Comparison of ENCODE assay signal across 11 cellular contexts in genomic region chr7:351681-352480, GRCh38.
DNase-seq lines count a peak whose midpoint lies in the region; ATAC-seq and TF ChIP-seq lines count a peak whose summit lies in the region.
"Had no signal": no experiment of that assay in that cellular context is flagged by ENCODE, and none has a peak within 500 bp of the region (broad histone marks: within the 10 kb centered on the region; RNA-seq: fewer than 3 reads in every experiment).

No MANE protein-coding gene starts in this region.

- no peak overlapping the region for H3K27ac Mint-ChIP-seq in CD14-positive monocyte
- H3K27ac Mint-ChIP-seq in activated CD4-positive, alpha-beta T cell treated with anti-CD3 and anti-CD28 coated beads for 36 hours = no peak overlapping the region
- H3K27ac Mint-ChIP-seq in activated naive CD4-positive, alpha-beta T cell treated with anti-CD3 and anti-CD28 coated beads for 36 hours = no peak overlapping the region

- peaks cover 0 to 12% (median 2%) of the 10 kb centered on the region in 7 donors for H3K9me3 Mint-ChIP-seq in CD14-positive monocyte
- peaks cover 2% of the 10 kb centered on the region for H3K9me3 Mint-ChIP-seq in activated CD4-positive, alpha-beta T cell treated with anti-CD3 and anti-CD28 coated beads for 36 hours (ENCODE audit: low read depth)
- peaks cover 3% of the 10 kb centered on the region for H3K9me3 Mint-ChIP-seq in activated naive CD4-positive, alpha-beta T cell treated with anti-CD3 and anti-CD28 coated beads for 36 hours

- intact Hi-C loops in CD14-positive monocyte (cut with micrococcal nuclease) = no loop called here
- intact Hi-C loops in activated CD4-positive, alpha-beta T cell treated with anti-CD3 and anti-CD28 coated beads for 36 hours (cut with DNase I, micrococcal nuclease) = loop anchor here in 1 of 2 experiments (1.0 kb wide), 2 partner anchors 10 to 233 kb away; no protein-coding TSS in a partner anchor
- intact Hi-C loops in activated naive CD4-positive, alpha-beta T cell treated with anti-CD3 and anti-CD28 coated beads for 36 hours (cut with micrococcal nuclease) = loop anchor here (1.0 to 5.0 kb wide), 2 partner anchors 8 to 265 kb away; no protein-coding TSS in a partner anchor
- intact Hi-C loops in esophagus muscularis mucosa (cut with DNase I) = no loop called here

- CTCF ChIA-PET in activated CD4-positive, alpha-beta T cell treated with anti-CD3 and anti-CD28 coated beads for 36 hours (lab: Charles Lee) = interaction anchor here (0.6 kb wide), 1 partner anchor 220 kb away, joined by 4 read pairs; no protein-coding TSS in a partner anchor
- CTCF ChIA-PET in activated naive CD4-positive, alpha-beta T cell treated with anti-CD3 and anti-CD28 coated beads for 36 hours (lab: Charles Lee) = no interaction called here

- peak; percentile 71 for ATAC-seq in activated CD4-positive, alpha-beta T cell treated with anti-CD3 and anti-CD28 coated beads for 36 hours
- ATAC-seq in HG02970 (IDR thresholded peaks at IDR 0.05; ENCODE audit: low FRiP score, unreplicated experiment) (no peak), GM18519 (IDR thresholded peaks at IDR 0.05; ENCODE audit: low FRiP score, unreplicated experiment) (no peak)
- ATAC-seq: HCT116 had no signal

- POLR2A ChIA-PET in activated CD4-positive, alpha-beta T cell treated with anti-CD3 and anti-CD28 coated beads for 36 hours (lab: Charles Lee) = interaction anchor here (0.7 kb wide), 1 partner anchor 299 kb away, joined by 5 read pairs; no protein-coding TSS in a partner anchor

- no peaks in the 10 kb centered on the region for H3K36me3 Mint-ChIP-seq in CD14-positive monocyte
- H3K36me3 Mint-ChIP-seq in activated CD4-positive, alpha-beta T cell treated with anti-CD3 and anti-CD28 coated beads for 36 hours (ENCODE audit: low read depth) = peaks cover 3% of the 10 kb centered on the region
- peaks cover 3% of the 10 kb centered on the region for H3K36me3 Mint-ChIP-seq in activated naive CD4-positive, alpha-beta T cell treated with anti-CD3 and anti-CD28 coated beads for 36 hours (ENCODE audit: low read depth)

- peak overlapping the region; percentile 43 to 62 for H3K4me3 Mint-ChIP-seq in CD14-positive monocyte
- no peak overlapping the region for H3K4me3 Mint-ChIP-seq in activated CD4-positive, alpha-beta T cell treated with anti-CD3 and anti-CD28 coated beads for 36 hours
- no peak overlapping the region for H3K4me3 Mint-ChIP-seq in activated naive CD4-positive, alpha-beta T cell treated with anti-CD3 and anti-CD28 coated beads for 36 hours

- no peaks in the 10 kb centered on the region for H3K9me3 ChIP-seq in esophagus muscularis mucosa
- H3K9me3 ChIP-seq: testis had no signal

- TF ChIP-seq POLR2A in esophagus muscularis mucosa (IDR thresholded peaks at IDR 0.05; ENCODE audit: low read depth) = no peak

- peaks cover 1 to 14% (median 13%) of the 10 kb centered on the region in 3 donors for H3K27me3 Mint-ChIP-seq in CD14-positive monocyte (ENCODE audit: low read depth in 3 of 3)
- no peaks in the 10 kb centered on the region for H3K27me3 Mint-ChIP-seq in activated CD4-positive, alpha-beta T cell treated with anti-CD3 and anti-CD28 coated beads for 36 hours
- H3K27me3 Mint-ChIP-seq in activated naive CD4-positive, alpha-beta T cell treated with anti-CD3 and anti-CD28 coated beads for 36 hours (ENCODE audit: low read depth) = no peaks in the 10 kb centered on the region

- WGBS in esophagus muscularis mucosa = 80% methylated on average over 41 of the region's 41 CpGs

- H3K4me1 ChIP-seq in esophagus muscularis mucosa = peaks cover 0 to 9% (median 0%) of the 10 kb centered on the region in 4 donors
- H3K4me1 ChIP-seq: testis had no signal

- no peaks in the 10 kb centered on the region for H3K36me3 ChIP-seq in esophagus muscularis mucosa

- peaks cover 6% of the 10 kb centered on the region for H3K4me1 Mint-ChIP-seq in CD14-positive monocyte
- peaks cover 12% of the 10 kb centered on the region for H3K4me1 Mint-ChIP-seq in activated CD4-positive, alpha-beta T cell treated with anti-CD3 and anti-CD28 coated beads for 36 hours
- H3K4me1 Mint-ChIP-seq in activated naive CD4-positive, alpha-beta T cell treated with anti-CD3 and anti-CD28 coated beads for 36 hours (ENCODE audit: low read depth) = peaks cover 12% of the 10 kb centered on the region

- DNase-seq in CD14-positive monocyte (ENCODE audit: low spot score) (no peak), pons (ENCODE audit: low spot score) (peak; percentile 15), esophagus muscularis mucosa (ENCODE audit: extremely low spot score) (no peak), COLO829 (ENCODE audit: low spot score) (no peak)
- DNase-seq in activated CD4-positive, alpha-beta T cell treated with anti-CD3 and anti-CD28 coated beads for 36 hours = peak; percentile 69
- peak; percentile 72 for DNase-seq in activated naive CD4-positive, alpha-beta T cell treated with anti-CD3 and anti-CD28 coated beads for 36 hours
- DNase-seq: NCI-H69, testis had no signal

- H3K27me3 ChIP-seq in esophagus muscularis mucosa = peaks cover 0 to 17% (median 0%) of the 10 kb centered on the region in 4 donors
- H3K27me3 ChIP-seq: testis had no signal

- H3K4me3 ChIP-seq in esophagus muscularis mucosa = peak overlapping the region in 1 of 4 donors; percentile 14
- H3K4me3 ChIP-seq: testis had no signal

- TF ChIP-seq CTCF in CD14-positive monocyte (IDR thresholded peaks at IDR 0.05) = no peak
- no peak for TF ChIP-seq CTCF in esophagus muscularis mucosa (IDR thresholded peaks at IDR 0.05)

- no peak for TF ChIP-seq EP300 in esophagus muscularis mucosa (IDR thresholded peaks at IDR 0.05)

- H3K27ac ChIP-seq in esophagus muscularis mucosa (replicated peaks in 1 of 4) = no peak overlapping the region
- H3K27ac ChIP-seq: testis had no signal

Comparison
In these comparisons a context has a peak if more than half of its experiments do, and no peak if none do; other contexts are left out.
1. DNase-seq: peak in activated CD4-positive, alpha-beta T cell treated with anti-CD3 and anti-CD28 coated beads for 36 hours (single experiment), activated naive CD4-positive, alpha-beta T cell treated with anti-CD3 and anti-CD28 coated beads for 36 hours (single experiment) and pons (single experiment); none in CD14-positive monocyte (single experiment), esophagus muscularis mucosa (single experiment) and COLO829 (single experiment).
2. H3K4me3 Mint-ChIP-seq: peak in CD14-positive monocyte (2 of 2); none in activated CD4-positive, alpha-beta T cell treated with anti-CD3 and anti-CD28 coated beads for 36 hours (single experiment) and activated naive CD4-positive, alpha-beta T cell treated with anti-CD3 and anti-CD28 coated beads for 36 hours (single experiment).